In genomic region chrX:40366661-40367060, GRCh38 we compare ENCODE assay signal across 1 cellular context.
TF ChIP-seq lines count a peak whose summit lies in the region.

No MANE protein-coding gene starts in this region.

TF ChIP-seq in GM23338, 12 proteins besides CTCF, POLR2A, EP300 and RAD21 (continued from another document):
- TF ChIP-seq, protein P1, sequence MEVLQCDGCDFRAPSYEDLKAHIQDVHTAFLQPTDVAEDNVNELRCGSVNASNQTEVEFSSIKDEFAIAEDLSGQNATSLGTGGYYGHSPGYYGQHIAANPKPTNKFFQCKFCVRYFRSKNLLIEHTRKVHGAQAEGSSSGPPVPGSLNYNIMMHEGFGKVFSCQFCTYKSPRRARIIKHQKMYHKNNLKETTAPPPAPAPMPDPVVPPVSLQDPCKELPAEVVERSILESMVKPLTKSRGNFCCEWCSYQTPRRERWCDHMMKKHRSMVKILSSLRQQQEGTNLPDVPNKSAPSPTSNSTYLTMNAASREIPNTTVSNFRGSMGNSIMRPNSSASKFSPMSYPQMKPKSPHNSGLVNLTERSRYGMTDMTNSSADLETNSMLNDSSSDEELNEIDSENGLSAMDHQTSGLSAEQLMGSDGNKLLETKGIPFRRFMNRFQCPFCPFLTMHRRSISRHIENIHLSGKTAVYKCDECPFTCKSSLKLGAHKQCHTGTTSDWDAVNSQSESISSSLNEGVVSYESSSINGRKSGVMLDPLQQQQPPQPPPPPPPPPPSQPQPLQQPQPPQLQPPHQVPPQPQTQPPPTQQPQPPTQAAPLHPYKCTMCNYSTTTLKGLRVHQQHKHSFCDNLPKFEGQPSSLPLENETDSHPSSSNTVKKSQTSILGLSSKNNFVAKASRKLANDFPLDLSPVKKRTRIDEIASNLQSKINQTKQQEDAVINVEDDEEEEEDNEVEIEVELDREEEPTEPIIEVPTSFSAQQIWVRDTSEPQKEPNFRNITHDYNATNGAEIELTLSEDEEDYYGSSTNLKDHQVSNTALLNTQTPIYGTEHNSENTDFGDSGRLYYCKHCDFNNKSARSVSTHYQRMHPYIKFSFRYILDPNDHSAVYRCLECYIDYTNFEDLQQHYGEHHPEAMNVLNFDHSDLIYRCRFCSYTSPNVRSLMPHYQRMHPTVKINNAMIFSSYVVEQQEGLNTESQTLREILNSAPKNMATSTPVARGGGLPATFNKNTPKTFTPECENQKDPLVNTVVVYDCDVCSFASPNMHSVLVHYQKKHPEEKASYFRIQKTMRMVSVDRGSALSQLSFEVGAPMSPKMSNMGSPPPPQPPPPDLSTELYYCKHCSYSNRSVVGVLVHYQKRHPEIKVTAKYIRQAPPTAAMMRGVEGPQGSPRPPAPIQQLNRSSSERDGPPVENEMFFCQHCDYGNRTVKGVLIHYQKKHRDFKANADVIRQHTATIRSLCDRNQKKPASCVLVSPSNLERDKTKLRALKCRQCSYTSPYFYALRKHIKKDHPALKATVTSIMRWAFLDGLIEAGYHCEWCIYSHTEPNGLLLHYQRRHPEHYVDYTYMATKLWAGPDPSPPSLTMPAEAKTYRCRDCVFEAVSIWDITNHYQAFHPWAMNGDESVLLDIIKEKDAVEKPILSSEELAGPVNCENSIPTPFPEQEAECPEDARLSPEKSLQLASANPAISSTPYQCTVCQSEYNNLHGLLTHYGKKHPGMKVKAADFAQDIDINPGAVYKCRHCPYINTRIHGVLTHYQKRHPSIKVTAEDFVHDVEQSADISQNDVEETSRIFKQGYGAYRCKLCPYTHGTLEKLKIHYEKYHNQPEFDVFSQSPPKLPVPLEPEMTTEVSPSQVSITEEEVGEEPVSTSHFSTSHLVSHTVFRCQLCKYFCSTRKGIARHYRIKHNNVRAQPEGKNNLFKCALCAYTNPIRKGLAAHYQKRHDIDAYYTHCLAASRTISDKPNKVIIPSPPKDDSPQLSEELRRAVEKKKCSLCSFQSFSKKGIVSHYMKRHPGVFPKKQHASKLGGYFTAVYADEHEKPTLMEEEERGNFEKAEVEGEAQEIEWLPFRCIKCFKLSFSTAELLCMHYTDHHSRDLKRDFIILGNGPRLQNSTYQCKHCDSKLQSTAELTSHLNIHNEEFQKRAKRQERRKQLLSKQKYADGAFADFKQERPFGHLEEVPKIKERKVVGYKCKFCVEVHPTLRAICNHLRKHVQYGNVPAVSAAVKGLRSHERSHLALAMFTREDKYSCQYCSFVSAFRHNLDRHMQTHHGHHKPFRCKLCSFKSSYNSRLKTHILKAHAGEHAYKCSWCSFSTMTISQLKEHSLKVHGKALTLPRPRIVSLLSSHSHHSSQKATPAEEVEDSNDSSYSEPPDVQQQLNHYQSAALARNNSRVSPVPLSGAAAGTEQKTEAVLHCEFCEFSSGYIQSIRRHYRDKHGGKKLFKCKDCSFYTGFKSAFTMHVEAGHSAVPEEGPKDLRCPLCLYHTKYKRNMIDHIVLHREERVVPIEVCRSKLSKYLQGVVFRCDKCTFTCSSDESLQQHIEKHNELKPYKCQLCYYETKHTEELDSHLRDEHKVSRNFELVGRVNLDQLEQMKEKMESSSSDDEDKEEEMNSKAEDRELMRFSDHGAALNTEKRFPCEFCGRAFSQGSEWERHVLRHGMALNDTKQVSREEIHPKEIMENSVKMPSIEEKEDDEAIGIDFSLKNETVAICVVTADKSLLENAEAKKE (CRISPR knock-in tag; IDR thresholded peaks at IDR 0.05), result no peak
- no peak for TF ChIP-seq POLR2AphosphoS5 (IDR thresholded peaks at IDR 0.05; ENCODE audit: low read depth)
- no peak for TF ChIP-seq ZNF114 (CRISPR knock-in tag; IDR thresholded peaks at IDR 0.05)
- no peak for TF ChIP-seq EZH2phosphoT487 (IDR thresholded peaks at IDR 0.05; ENCODE audit: unreplicated experiment)
- TF ChIP-seq, protein P2, sequence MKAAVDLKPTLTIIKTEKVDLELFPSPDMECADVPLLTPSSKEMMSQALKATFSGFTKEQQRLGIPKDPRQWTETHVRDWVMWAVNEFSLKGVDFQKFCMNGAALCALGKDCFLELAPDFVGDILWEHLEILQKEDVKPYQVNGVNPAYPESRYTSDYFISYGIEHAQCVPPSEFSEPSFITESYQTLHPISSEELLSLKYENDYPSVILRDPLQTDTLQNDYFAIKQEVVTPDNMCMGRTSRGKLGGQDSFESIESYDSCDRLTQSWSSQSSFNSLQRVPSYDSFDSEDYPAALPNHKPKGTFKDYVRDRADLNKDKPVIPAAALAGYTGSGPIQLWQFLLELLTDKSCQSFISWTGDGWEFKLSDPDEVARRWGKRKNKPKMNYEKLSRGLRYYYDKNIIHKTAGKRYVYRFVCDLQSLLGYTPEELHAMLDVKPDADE (IDR thresholded peaks at IDR 0.05), result no peak
- TF ChIP-seq NANOG (IDR thresholded peaks at IDR 0.05; ENCODE audit: borderline replicate concordance), result no peak
- no peak for TF ChIP-seq REST (IDR thresholded peaks at IDR 0.05; ENCODE audit: unreplicated experiment)
